In genomic region chr4:135573251-135573650, GRCh38 we compare ENCODE assay signal across 30 cellular contexts.
"Had no signal": no experiment of that assay in that cellular context is flagged by ENCODE, and none has a peak within 500 bp of the region (broad histone marks: within the 10 kb centered on the region; RNA-seq: fewer than 3 reads in every experiment).

No MANE protein-coding gene starts in this region.

- DNase-seq: activated effector memory CD4-positive, alpha-beta T cell treated with anti-CD3 and anti-CD28 coated beads, Interleukin-2, amount 50 U/mL, for 16 hours; activated effector memory CD4-positive, alpha-beta T cell treated with Interleukin-2 at 50 U/mL for 16 hours; activated gamma-delta T cell; activated gamma-delta T cell treated with Interleukin-2 at 50 U/mL for 16 hours; activated naive CD4-positive, alpha-beta T cell; activated naive CD4-positive, alpha-beta T cell treated with anti-CD3 and anti-CD28 coated beads for 36 hours; activated naive CD4-positive, alpha-beta T cell treated with anti-CD3 and anti-CD28 coated beads, Interleukin-2, amount 10 ng/mL, durations not matched to agents 7 days and 5 days; activated naive CD4-positive, alpha-beta T cell treated with anti-CD3 and anti-CD28 coated beads, Interleukin-2, amount 50 U/mL, for 16 hours; activated naive CD4-positive, alpha-beta T cell treated with Interleukin-2 at 50 U/mL for 16 hours; activated naive CD8-positive, alpha-beta T cell treated with anti-CD3 and anti-CD28 coated beads for 36 hours; activated naive CD8-positive, alpha-beta T cell treated with anti-CD3 and anti-CD28 coated beads, Interleukin-2, amount 10 ng/mL, durations not matched to agents 7 days and 5 days; activated naive CD8-positive, alpha-beta T cell treated with anti-CD3 and anti-CD28 coated beads, Interleukin-2, amount 50 U/mL, for 24 hours; activated T-cell treated with anti-CD3 and anti-CD28 coated beads, Interleukin-2, amount 50 U/mL, for 1 hour; activated T-cell treated with anti-CD3 and anti-CD28 coated beads, Interleukin-2, amount 50 U/mL, for 24 hours; activated T-cell treated with anti-CD3 and anti-CD28 coated beads, Interleukin-2, amount 50 U/mL, for 4 hours; activated T-cell treated with anti-CD3 and anti-CD28 coated beads, Interleukin-2, amount 50 U/mL, for 48 hours; activated T-cell treated with anti-CD3 and anti-CD28 coated beads, Interleukin-2, amount 50 U/mL, for 72 hours; adrenal gland; amniotic stem cell; amygdala; anterior cingulate cortex; aorta; body of pancreas; brain microvascular endothelial cell; caudate nucleus; central memory CD4-positive, alpha-beta T cell; cerebellar nuclear complex had no signal

- H3K27ac ChIP-seq: adrenal gland, ascending aorta, body of pancreas, brain microvascular endothelial cell, breast epithelium, cardiac muscle cell had no signal

- H3K9me3 ChIP-seq: adrenal gland, ascending aorta, body of pancreas, breast epithelium had no signal

- H3K4me3 ChIP-seq: adrenal gland, ascending aorta, body of pancreas, breast epithelium, cardiac muscle cell had no signal

- H3K27me3 ChIP-seq: adrenal gland, ascending aorta, body of pancreas, brain microvascular endothelial cell, breast epithelium, cardiac muscle cell had no signal

- H3K36me3 ChIP-seq: adrenal gland, ascending aorta, brain microvascular endothelial cell, breast epithelium, cardiac muscle cell had no signal
